ENCODE assay signal across 1 cellular context in genomic region chr10:45175520-45176118, GRCh38.
TF ChIP-seq lines count a peak whose summit lies in the region.
"Not testable (repeated sequence)": the region's sequence is repeated elsewhere in the genome, so short reads cannot be mapped to it uniquely, and the experiment has no call there.

No MANE protein-coding gene starts in this region.

TF ChIP-seq in K562, 482 proteins besides CTCF, POLR2A, EP300 and RAD21 (continued from another document and continues in another):
- TF ChIP-seq ZNF592 (IDR thresholded peaks at IDR 0.05): 0 out of 2 replicates have a peak, but pooled peaks have one; percentile 19
- peak; percentile 46 for TF ChIP-seq BRD9 (IDR thresholded peaks at IDR 0.05; ENCODE audit: low read depth, partially characterized antibody)
- TF ChIP-seq KLF16 (IDR thresholded peaks at IDR 0.05): peak; percentile 48; the same call in 1 of the 2 replicates
- TF ChIP-seq TEAD4 (IDR thresholded peaks at IDR 0.05; ENCODE audit: low read length): peak; percentile 84
- not testable (repeated sequence) for TF ChIP-seq TEAD4 (CRISPR knock-in tag; IDR thresholded peaks at IDR 0.05; ENCODE audit: borderline replicate concordance); PBX2 (CRISPR knock-in tag; IDR thresholded peaks at IDR 0.05; ENCODE audit: low read depth); ATF3 (CRISPR knock-in tag; conservative IDR thresholded peaks at IDR 0.05)
- TF ChIP-seq ATF4 (CRISPR knock-in tag; IDR thresholded peaks at IDR 0.05): 0 out of 2 replicates have a peak, but pooled peaks have one; percentile 44
- TF ChIP-seq DIDO1 (tag; IDR thresholded peaks at IDR 0.05; ENCODE audit: low read depth): 0 out of 2 replicates have a peak, but pooled peaks have one; percentile 42
- TF ChIP-seq POLR2AphosphoS5 (IDR thresholded peaks at IDR 0.05; ENCODE audit: control insufficient read depth, insufficient read depth, low read depth, low read length): 0 out of 2 replicates have a peak, but pooled peaks have one; percentile 39
- TF ChIP-seq MEIS2 (IDR thresholded peaks at IDR 0.05; ENCODE audit: partially characterized antibody): peak; percentile 60
- TF ChIP-seq PKNOX1 (IDR thresholded peaks at IDR 0.05): 0 out of 2 replicates have a peak, but pooled peaks have one; percentile 13
- peak; percentile 79 for TF ChIP-seq SOX6 (IDR thresholded peaks at IDR 0.05)
- 0 out of 2 replicates have a peak, but pooled peaks have one; percentile 52 for TF ChIP-seq MTA3 (IDR thresholded peaks at IDR 0.05; ENCODE audit: borderline replicate concordance)
- peak; percentile 76 for TF ChIP-seq ZNF445 (CRISPR knock-in tag; IDR thresholded peaks at IDR 0.05; ENCODE audit: low read depth)
- peak; percentile 87 for TF ChIP-seq TAL1 (IDR thresholded peaks at IDR 0.05)
- TF ChIP-seq MTA2 (IDR thresholded peaks at IDR 0.05; ENCODE audit: low read depth): peak; percentile 77
- peak; percentile 91 for TF ChIP-seq SMAD4 (CRISPR knock-in tag; conservative IDR thresholded peaks at IDR 0.05)
- TF ChIP-seq HDAC2 (IDR thresholded peaks at IDR 0.05): peak; percentile 80
- TF ChIP-seq MAZ (CRISPR knock-in tag; conservative IDR thresholded peaks at IDR 0.05 in 1 of 2, IDR thresholded peaks at IDR 0.05 in 1 of 2): peak in 1 of 2 experiments; percentile 63; a peak in 2 of 4 replicates
- peak; percentile 69 for TF ChIP-seq TCF3 (CRISPR knock-in tag; IDR thresholded peaks at IDR 0.05)
- peak; percentile 73; the same call in 1 of the 2 replicates for TF ChIP-seq CC2D1A (IDR thresholded peaks at IDR 0.05)
- TF ChIP-seq MNT (conservative IDR thresholded peaks at IDR 0.05): peak in 1 of 2 experiments; percentile 27; a peak in 2 of 4 replicates
- 0 out of 2 replicates have a peak, but pooled peaks have one; percentile 48 for TF ChIP-seq CHAMP1 (IDR thresholded peaks at IDR 0.05)
- TF ChIP-seq VEZF1 (CRISPR knock-in tag; IDR thresholded peaks at IDR 0.05): peak; percentile 26; the same call in 1 of the 2 replicates
- TF ChIP-seq ZBTB17 (CRISPR knock-in tag; IDR thresholded peaks at IDR 0.05): peak; percentile 70; the same call in 1 of the 2 replicates
- 0 out of 4 replicates have a peak, but pooled peaks of 1 of the 2 experiments have one; percentile 16 for TF ChIP-seq RCOR1 (IDR thresholded peaks at IDR 0.05; ENCODE audit: borderline replicate concordance in 1 of 2, low read depth in 2 of 2, low read length in 2 of 2)
- TF ChIP-seq EHMT2 (IDR thresholded peaks at IDR 0.05): peak; percentile 22; the same call in 1 of the 2 replicates
- TF ChIP-seq CEBPB (tag; IDR thresholded peaks at IDR 0.05): 0 out of 2 replicates have a peak, but pooled peaks have one; percentile 15
- TF ChIP-seq PBX2 (tag; conservative IDR thresholded peaks at IDR 0.05; ENCODE audit: low read depth): peak; percentile 28; the same call in 1 of the 2 replicates
- peak; percentile 10 for TF ChIP-seq TAF9B (IDR thresholded peaks at IDR 0.05; ENCODE audit: partially characterized antibody)
- TF ChIP-seq DMBX1 (CRISPR knock-in tag; IDR thresholded peaks at IDR 0.05; ENCODE audit: borderline replicate concordance): peak; percentile 41; the same call in 1 of the 2 replicates
- peak; percentile 52; the same call in 1 of the 2 replicates for TF ChIP-seq CXXC5 (CRISPR knock-in tag; IDR thresholded peaks at IDR 0.05)
- peak; percentile 35; the same call in 1 of the 2 replicates for TF ChIP-seq TRIM28 (IDR thresholded peaks at IDR 0.05)
- TF ChIP-seq ZNF316 (IDR thresholded peaks at IDR 0.05): peak; percentile 92
- 0 out of 2 replicates have a peak, but pooled peaks have one; percentile 45 for TF ChIP-seq CREB3 (tag; conservative IDR thresholded peaks at IDR 0.05; ENCODE audit: low read depth)
- peak; percentile 87 for TF ChIP-seq MAFG (tag; conservative IDR thresholded peaks at IDR 0.05)
- peak; percentile 49; the same call in 1 of the 2 replicates for TF ChIP-seq ESRRA (IDR thresholded peaks at IDR 0.05; ENCODE audit: borderline replicate concordance, low read depth)
- 0 out of 2 replicates have a peak, but pooled peaks have one; percentile 6 for TF ChIP-seq ATF3 (IDR thresholded peaks at IDR 0.05)
- peak in 1 of 2 experiments; percentile 43; a peak in 1 of 4 replicates for TF ChIP-seq ARNT (IDR thresholded peaks at IDR 0.05)
- TF ChIP-seq KDM1A (IDR thresholded peaks at IDR 0.05): peak; percentile 40 to 67; a peak in 3 of 4 replicates
- TF ChIP-seq HDAC3 (IDR thresholded peaks at IDR 0.05; ENCODE audit: borderline replicate concordance, partially characterized antibody): peak; percentile 60
- TF ChIP-seq NFIC (IDR thresholded peaks at IDR 0.05): peak; percentile 64
- peak; percentile 41; the same call in 1 of the 2 replicates for TF ChIP-seq SMARCC2 (IDR thresholded peaks at IDR 0.05; ENCODE audit: low read depth)
- peak; percentile 51; the same call in 1 of the 2 replicates for TF ChIP-seq HMBOX1 (IDR thresholded peaks at IDR 0.05)
- TF ChIP-seq BHLHE40 (IDR thresholded peaks at IDR 0.05; ENCODE audit: low read length): peak; percentile 25; the same call in 1 of the 2 replicates
